1 cellular context compared by ENCODE assay signal in genomic region chr11:84947970-84948600, GRCh38.
A peak's percentile ranks its signal among the peaks of the same experiment; 100 is the strongest.
TF ChIP-seq lines count a peak whose summit lies in the region.

No MANE protein-coding gene starts in this region.

TF ChIP-seq in HepG2, 621 proteins besides CTCF, POLR2A, EP300 and RAD21 (continued from another document):
- TF ChIP-seq, protein P1, sequence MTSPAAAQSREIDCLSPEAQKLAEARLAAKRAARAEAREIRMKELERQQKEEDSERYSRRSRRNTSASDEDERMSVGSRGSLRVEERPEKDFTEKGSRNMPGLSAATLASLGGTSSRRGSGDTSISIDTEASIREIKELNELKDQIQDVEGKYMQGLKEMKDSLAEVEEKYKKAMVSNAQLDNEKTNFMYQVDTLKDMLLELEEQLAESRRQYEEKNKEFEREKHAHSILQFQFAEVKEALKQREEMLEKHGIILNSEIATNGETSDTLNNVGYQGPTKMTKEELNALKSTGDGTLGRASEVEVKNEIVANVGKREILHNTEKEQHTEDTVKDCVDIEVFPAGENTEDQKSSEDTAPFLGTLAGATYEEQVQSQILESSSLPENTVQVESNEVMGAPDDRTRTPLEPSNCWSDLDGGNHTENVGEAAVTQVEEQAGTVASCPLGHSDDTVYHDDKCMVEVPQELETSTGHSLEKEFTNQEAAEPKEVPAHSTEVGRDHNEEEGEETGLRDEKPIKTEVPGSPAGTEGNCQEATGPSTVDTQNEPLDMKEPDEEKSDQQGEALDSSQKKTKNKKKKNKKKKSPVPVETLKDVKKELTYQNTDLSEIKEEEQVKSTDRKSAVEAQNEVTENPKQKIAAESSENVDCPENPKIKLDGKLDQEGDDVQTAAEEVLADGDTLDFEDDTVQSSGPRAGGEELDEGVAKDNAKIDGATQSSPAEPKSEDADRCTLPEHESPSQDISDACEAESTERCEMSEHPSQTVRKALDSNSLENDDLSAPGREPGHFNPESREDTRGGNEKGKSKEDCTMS (CRISPR knock-in tag; conservative IDR thresholded peaks at IDR 0.05): no peak
- TF ChIP-seq SNAPC5 (CRISPR knock-in tag; IDR thresholded peaks at IDR 0.05; ENCODE audit: borderline replicate concordance) (no peak), ATF7 (IDR thresholded peaks at IDR 0.05) (peak; percentile 32; the same call in 1 of the 2 replicates), ATF7 (CRISPR knock-in tag; IDR thresholded peaks at IDR 0.05) (no peak), ZNF784 (CRISPR knock-in tag; IDR thresholded peaks at IDR 0.05; ENCODE audit: borderline replicate concordance) (no peak), ZSCAN12 (CRISPR knock-in tag; IDR thresholded peaks at IDR 0.05) (no peak), SMARCE1 (IDR thresholded peaks at IDR 0.05; ENCODE audit: borderline replicate concordance) (no peak), SOX5 (CRISPR knock-in tag; IDR thresholded peaks at IDR 0.05; ENCODE audit: borderline replicate concordance) (no peak), CEBPB (IDR thresholded peaks at IDR 0.05; ENCODE audit: borderline replicate concordance, low read depth, low read length) (peak; percentile 77), ATM (IDR thresholded peaks at IDR 0.05; ENCODE audit: borderline replicate concordance) (no peak), CEBPG (CRISPR knock-in tag; IDR thresholded peaks at IDR 0.05) (0 out of 2 replicates have a peak, but pooled peaks have one; percentile 35), SP2 (CRISPR knock-in tag; IDR thresholded peaks at IDR 0.05) (no peak)
- TF ChIP-seq, protein P2, sequence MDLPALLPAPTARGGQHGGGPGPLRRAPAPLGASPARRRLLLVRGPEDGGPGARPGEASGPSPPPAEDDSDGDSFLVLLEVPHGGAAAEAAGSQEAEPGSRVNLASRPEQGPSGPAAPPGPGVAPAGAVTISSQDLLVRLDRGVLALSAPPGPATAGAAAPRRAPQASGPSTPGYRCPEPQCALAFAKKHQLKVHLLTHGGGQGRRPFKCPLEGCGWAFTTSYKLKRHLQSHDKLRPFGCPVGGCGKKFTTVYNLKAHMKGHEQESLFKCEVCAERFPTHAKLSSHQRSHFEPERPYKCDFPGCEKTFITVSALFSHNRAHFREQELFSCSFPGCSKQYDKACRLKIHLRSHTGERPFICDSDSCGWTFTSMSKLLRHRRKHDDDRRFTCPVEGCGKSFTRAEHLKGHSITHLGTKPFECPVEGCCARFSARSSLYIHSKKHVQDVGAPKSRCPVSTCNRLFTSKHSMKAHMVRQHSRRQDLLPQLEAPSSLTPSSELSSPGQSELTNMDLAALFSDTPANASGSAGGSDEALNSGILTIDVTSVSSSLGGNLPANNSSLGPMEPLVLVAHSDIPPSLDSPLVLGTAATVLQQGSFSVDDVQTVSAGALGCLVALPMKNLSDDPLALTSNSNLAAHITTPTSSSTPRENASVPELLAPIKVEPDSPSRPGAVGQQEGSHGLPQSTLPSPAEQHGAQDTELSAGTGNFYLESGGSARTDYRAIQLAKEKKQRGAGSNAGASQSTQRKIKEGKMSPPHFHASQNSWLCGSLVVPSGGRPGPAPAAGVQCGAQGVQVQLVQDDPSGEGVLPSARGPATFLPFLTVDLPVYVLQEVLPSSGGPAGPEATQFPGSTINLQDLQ (CRISPR knock-in tag; IDR thresholded peaks at IDR 0.05): no peak
